ENCODE assay signal across 1 cellular context in genomic region chr17:82098169-82098938, GRCh38.
TF ChIP-seq lines count a peak whose summit lies in the region.

FASN (minus strand) TSS chr17:82098236; CDS start chr17:82096445, 1,791 bp downstream.

TF ChIP-seq in HepG2, 621 proteins besides CTCF, POLR2A, EP300 and RAD21 (continued from another document and continues in another):
- TF ChIP-seq, protein P1, sequence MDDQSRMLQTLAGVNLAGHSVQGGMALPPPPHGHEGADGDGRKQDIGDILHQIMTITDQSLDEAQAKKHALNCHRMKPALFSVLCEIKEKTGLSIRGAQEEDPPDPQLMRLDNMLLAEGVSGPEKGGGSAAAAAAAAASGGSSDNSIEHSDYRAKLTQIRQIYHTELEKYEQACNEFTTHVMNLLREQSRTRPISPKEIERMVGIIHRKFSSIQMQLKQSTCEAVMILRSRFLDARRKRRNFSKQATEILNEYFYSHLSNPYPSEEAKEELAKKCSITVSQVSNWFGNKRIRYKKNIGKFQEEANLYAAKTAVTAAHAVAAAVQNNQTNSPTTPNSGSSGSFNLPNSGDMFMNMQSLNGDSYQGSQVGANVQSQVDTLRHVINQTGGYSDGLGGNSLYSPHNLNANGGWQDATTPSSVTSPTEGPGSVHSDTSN (CRISPR knock-in tag; IDR thresholded peaks at IDR 0.05; ENCODE audit: borderline replicate concordance): peak; percentile 87; the same call in 1 of the 2 replicates
- peak; percentile 24; the same call in 1 of the 2 replicates for TF ChIP-seq SOX5 (CRISPR knock-in tag; IDR thresholded peaks at IDR 0.05; ENCODE audit: borderline replicate concordance)
- TF ChIP-seq ZNF749 (CRISPR knock-in tag; IDR thresholded peaks at IDR 0.05; ENCODE audit: borderline replicate concordance): peak; percentile 59
- peak; percentile 96 for TF ChIP-seq MYC (CRISPR knock-in tag; IDR thresholded peaks at IDR 0.05; ENCODE audit: borderline replicate concordance)
- peak; percentile 75; the same call in 1 of the 2 replicates for TF ChIP-seq ZNF546 (CRISPR knock-in tag; conservative IDR thresholded peaks at IDR 0.05)
- peak; percentile 27; the same call in 1 of the 2 replicates for TF ChIP-seq ZBTB39 (CRISPR knock-in tag; IDR thresholded peaks at IDR 0.05)
- peak; percentile 13; the same call in 1 of the 2 replicates for TF ChIP-seq FOXK1 (CRISPR knock-in tag; IDR thresholded peaks at IDR 0.05; ENCODE audit: borderline replicate concordance, low read depth)
- peak; percentile 85; the same call in 1 of the 2 replicates for TF ChIP-seq ZNF597 (CRISPR knock-in tag; IDR thresholded peaks at IDR 0.05)
- 0 out of 2 replicates have a peak, but pooled peaks have one; percentile 34 for TF ChIP-seq SRF (IDR thresholded peaks at IDR 0.05; ENCODE audit: low read depth, low read length)
- no peak for TF ChIP-seq MED13 (CRISPR knock-in tag; IDR thresholded peaks at IDR 0.05)
- TF ChIP-seq NFE2L2 (IDR thresholded peaks at IDR 0.05; ENCODE audit: low read length): no peak
- TF ChIP-seq ZNF468 (CRISPR knock-in tag; IDR thresholded peaks at IDR 0.05): 0 out of 2 replicates have a peak, but pooled peaks have one; percentile 56
- peak; percentile 62; the same call in 1 of the 2 replicates for TF ChIP-seq ZNF556 (CRISPR knock-in tag; IDR thresholded peaks at IDR 0.05; ENCODE audit: borderline replicate concordance)
- TF ChIP-seq, protein P2, sequence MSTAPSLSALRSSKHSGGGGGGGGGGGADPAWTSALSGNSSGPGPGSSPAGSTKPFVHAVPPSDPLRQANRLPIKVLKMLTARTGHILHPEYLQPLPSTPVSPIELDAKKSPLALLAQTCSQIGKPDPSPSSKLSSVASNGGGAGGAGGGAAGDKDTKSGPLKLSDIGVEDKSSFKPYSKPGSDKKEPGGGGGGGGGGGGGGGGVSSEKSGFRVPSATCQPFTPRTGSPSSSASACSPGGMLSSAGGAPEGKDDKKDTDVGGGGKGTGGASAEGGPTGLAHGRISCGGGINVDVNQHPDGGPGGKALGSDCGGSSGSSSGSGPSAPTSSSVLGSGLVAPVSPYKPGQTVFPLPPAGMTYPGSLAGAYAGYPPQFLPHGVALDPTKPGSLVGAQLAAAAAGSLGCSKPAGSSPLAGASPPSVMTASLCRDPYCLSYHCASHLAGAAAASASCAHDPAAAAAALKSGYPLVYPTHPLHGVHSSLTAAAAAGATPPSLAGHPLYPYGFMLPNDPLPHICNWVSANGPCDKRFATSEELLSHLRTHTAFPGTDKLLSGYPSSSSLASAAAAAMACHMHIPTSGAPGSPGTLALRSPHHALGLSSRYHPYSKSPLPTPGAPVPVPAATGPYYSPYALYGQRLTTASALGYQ (CRISPR knock-in tag; IDR thresholded peaks at IDR 0.05): peak; percentile 34; the same call in 1 of the 2 replicates
- TF ChIP-seq, protein P3, sequence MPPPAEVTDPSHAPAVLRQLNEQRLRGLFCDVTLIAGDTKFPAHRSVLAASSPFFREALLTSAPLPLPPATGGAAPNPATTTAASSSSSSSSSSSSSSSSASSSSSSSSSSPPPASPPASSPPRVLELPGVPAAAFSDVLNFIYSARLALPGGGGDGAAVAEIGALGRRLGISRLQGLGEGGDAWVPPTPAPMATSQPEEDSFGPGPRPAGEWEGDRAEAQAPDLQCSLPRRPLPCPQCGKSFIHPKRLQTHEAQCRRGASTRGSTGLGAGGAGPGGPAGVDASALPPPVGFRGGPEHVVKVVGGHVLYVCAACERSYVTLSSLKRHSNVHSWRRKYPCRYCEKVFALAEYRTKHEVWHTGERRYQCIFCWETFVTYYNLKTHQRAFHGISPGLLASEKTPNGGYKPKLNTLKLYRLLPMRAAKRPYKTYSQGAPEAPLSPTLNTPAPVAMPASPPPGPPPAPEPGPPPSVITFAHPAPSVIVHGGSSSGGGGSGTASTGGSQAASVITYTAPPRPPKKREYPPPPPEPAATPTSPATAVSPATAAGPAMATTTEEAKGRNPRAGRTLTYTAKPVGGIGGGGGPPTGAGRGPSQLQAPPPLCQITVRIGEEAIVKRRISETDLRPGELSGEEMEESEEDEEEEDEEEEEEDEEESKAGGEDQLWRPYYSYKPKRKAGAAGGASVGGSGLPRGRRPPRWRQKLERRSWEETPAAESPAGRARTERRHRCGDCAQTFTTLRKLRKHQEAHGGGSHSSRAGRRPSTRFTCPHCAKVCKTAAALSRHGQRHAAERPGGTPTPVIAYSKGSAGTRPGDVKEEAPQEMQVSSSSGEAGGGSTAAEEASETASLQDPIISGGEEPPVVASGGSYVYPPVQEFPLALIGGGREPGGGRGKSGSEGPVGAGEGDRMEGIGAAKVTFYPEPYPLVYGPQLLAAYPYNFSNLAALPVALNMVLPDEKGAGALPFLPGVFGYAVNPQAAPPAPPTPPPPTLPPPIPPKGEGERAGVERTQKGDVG (CRISPR knock-in tag; IDR thresholded peaks at IDR 0.05; ENCODE audit: borderline replicate concordance): no peak
- TF ChIP-seq AHR (CRISPR knock-in tag; IDR thresholded peaks at IDR 0.05): no peak
- TF ChIP-seq ZNF512 (CRISPR knock-in tag; IDR thresholded peaks at IDR 0.05): no peak
- TF ChIP-seq ZSCAN20 (CRISPR knock-in tag; IDR thresholded peaks at IDR 0.05; ENCODE audit: borderline replicate concordance): peak; percentile 93; the same call in 1 of the 2 replicates
- TF ChIP-seq ZC3H4 (CRISPR knock-in tag; IDR thresholded peaks at IDR 0.05; ENCODE audit: borderline replicate concordance): peak; percentile 86; the same call in 1 of the 2 replicates
- TF ChIP-seq, protein P4, sequence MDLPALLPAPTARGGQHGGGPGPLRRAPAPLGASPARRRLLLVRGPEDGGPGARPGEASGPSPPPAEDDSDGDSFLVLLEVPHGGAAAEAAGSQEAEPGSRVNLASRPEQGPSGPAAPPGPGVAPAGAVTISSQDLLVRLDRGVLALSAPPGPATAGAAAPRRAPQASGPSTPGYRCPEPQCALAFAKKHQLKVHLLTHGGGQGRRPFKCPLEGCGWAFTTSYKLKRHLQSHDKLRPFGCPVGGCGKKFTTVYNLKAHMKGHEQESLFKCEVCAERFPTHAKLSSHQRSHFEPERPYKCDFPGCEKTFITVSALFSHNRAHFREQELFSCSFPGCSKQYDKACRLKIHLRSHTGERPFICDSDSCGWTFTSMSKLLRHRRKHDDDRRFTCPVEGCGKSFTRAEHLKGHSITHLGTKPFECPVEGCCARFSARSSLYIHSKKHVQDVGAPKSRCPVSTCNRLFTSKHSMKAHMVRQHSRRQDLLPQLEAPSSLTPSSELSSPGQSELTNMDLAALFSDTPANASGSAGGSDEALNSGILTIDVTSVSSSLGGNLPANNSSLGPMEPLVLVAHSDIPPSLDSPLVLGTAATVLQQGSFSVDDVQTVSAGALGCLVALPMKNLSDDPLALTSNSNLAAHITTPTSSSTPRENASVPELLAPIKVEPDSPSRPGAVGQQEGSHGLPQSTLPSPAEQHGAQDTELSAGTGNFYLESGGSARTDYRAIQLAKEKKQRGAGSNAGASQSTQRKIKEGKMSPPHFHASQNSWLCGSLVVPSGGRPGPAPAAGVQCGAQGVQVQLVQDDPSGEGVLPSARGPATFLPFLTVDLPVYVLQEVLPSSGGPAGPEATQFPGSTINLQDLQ (CRISPR knock-in tag; IDR thresholded peaks at IDR 0.05): no peak
- TF ChIP-seq CAMTA2 (CRISPR knock-in tag; IDR thresholded peaks at IDR 0.05; ENCODE audit: borderline replicate concordance): 0 out of 2 replicates have a peak, but pooled peaks have one; percentile 53
- TF ChIP-seq ZNF775 (CRISPR knock-in tag; IDR thresholded peaks at IDR 0.05; ENCODE audit: borderline replicate concordance): no peak
- TF ChIP-seq ZNF687 (CRISPR knock-in tag; IDR thresholded peaks at IDR 0.05): peak; percentile 60
- TF ChIP-seq JUND (CRISPR knock-in tag; IDR thresholded peaks at IDR 0.05): no peak
- TF ChIP-seq, protein P5, sequence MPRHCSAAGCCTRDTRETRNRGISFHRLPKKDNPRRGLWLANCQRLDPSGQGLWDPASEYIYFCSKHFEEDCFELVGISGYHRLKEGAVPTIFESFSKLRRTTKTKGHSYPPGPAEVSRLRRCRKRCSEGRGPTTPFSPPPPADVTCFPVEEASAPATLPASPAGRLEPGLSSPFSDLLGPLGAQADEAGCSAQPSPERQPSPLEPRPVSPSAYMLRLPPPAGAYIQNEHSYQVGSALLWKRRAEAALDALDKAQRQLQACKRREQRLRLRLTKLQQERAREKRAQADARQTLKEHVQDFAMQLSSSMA (CRISPR knock-in tag; IDR thresholded peaks at IDR 0.05): peak; percentile 75; the same call in 1 of the 2 replicates
- TF ChIP-seq SOX6 (IDR thresholded peaks at IDR 0.05): no peak
- TF ChIP-seq SOX6 (CRISPR knock-in tag; IDR thresholded peaks at IDR 0.05): 0 out of 2 replicates have a peak, but pooled peaks have one; percentile 43
- TF ChIP-seq SIN3A (IDR thresholded peaks at IDR 0.05; ENCODE audit: borderline replicate concordance, low read depth, low read length): peak; percentile 82; the same call in 1 of the 2 replicates
- TF ChIP-seq ISL2 (CRISPR knock-in tag; IDR thresholded peaks at IDR 0.05): no peak
- TF ChIP-seq GLI4 (CRISPR knock-in tag; IDR thresholded peaks at IDR 0.05; ENCODE audit: borderline replicate concordance): no peak
- TF ChIP-seq ZNF121 (CRISPR knock-in tag; IDR thresholded peaks at IDR 0.05): no peak; the same call in 1 of the 2 replicates
- no peak for TF ChIP-seq ZNF737 (CRISPR knock-in tag; IDR thresholded peaks at IDR 0.05; ENCODE audit: borderline replicate concordance)
- no peak for TF ChIP-seq NBN (conservative IDR thresholded peaks at IDR 0.05)
- no peak for TF ChIP-seq ZKSCAN1 (IDR thresholded peaks at IDR 0.05; ENCODE audit: low read length)
